ENCODE assay signal across 9 cellular contexts in genomic region chrY:13435968-13436937, GRCh38. TPM values are rescaled to one million over a fixed set of nuclear protein-coding genes. Genes with fewer than 3 reads are reported as not detected.
DNase-seq lines count a peak whose midpoint lies in the region; ATAC-seq and TF ChIP-seq lines count a peak whose summit lies in the region.
"Had no signal": no experiment of that assay in that cellular context is flagged by ENCODE, and none has a peak within 500 bp of the region (broad histone marks: within the 10 kb centered on the region; RNA-seq: fewer than 3 reads in every experiment).

No MANE protein-coding gene starts in this region.

- H3K18ac ChIP-seq in H9 (ENCODE audit: insufficient read length, low read depth, low read length) = no peak overlapping the region

- H3K36me3 ChIP-seq in neural progenitor cell = no peaks in the 10 kb centered on the region
- H3K36me3 ChIP-seq in tibial nerve = peaks cover 0 to 8% (median 0%) of the 10 kb centered on the region in 3 donors

- H2BK15ac ChIP-seq in H9 (ENCODE audit: low read depth, low read length) = no peak overlapping the region

- no peak overlapping the region for H2AK5ac ChIP-seq in H9 (ENCODE audit: insufficient read length, low read length)

- POLR2A ChIA-PET in AG04450 (lab: Yijun Ruan, JAX) = no interaction called here
- POLR2A ChIA-PET in activated CD4-positive, alpha-beta T cell treated with anti-CD3 and anti-CD28 coated beads for 36 hours (lab: Charles Lee) = no interaction called here

- H4K91ac ChIP-seq in H9 (ENCODE audit: insufficient read length, low read depth, low read length) = no peak overlapping the region

- H3K23ac ChIP-seq in H9 (ENCODE audit: insufficient read length, low read depth, low read length) = no peak overlapping the region

- H3K27me3 Mint-ChIP-seq in activated CD4-positive, alpha-beta T cell treated with anti-CD3 and anti-CD28 coated beads for 36 hours = no peaks in the 10 kb centered on the region
- H3K27me3 Mint-ChIP-seq in neural progenitor cell (ENCODE audit: insufficient read depth, low read depth) (no peaks in the 10 kb centered on the region), H9 (ENCODE audit: low read depth) (no peaks in the 10 kb centered on the region)
- H3K27me3 Mint-ChIP-seq: naive B cell had no signal

- intact Hi-C loops in activated CD4-positive, alpha-beta T cell treated with anti-CD3 and anti-CD28 coated beads for 36 hours (cut with DNase I, micrococcal nuclease) = loop anchor here (2.0 to 10.0 kb wide), 3 partner anchors 41 to 269 kb away; partner anchors contain the start of gene TMSB4Y (in 1 of the 2)
- intact Hi-C loops in right cardiac atrium (cut with DNase I) = no loop called here

- CTCF ChIA-PET in AG04450 (lab: Charles Lee) = interaction anchor here (0.7 to 1.5 kb wide), 2 partner anchors 13 to 23 kb away, joined by 4 to 9 read pairs; no protein-coding TSS in a partner anchor
- CTCF ChIA-PET in activated CD4-positive, alpha-beta T cell treated with anti-CD3 and anti-CD28 coated beads for 36 hours (lab: Charles Lee) = interaction anchor here (0.7 to 1.4 kb wide), 3 partner anchors 12 to 74 kb away, joined by 3 read pairs; no protein-coding TSS in a partner anchor

- H4K20me1 ChIP-seq in neural progenitor cell (ENCODE audit: low read depth) (no peaks in the 10 kb centered on the region), H9 (ENCODE audit: control insufficient read depth, insufficient read depth, insufficient read length) (no peaks in the 10 kb centered on the region)

- no peak overlapping the region for H3T11ph ChIP-seq in H9 (ENCODE audit: low read length)

- H3K14ac ChIP-seq in H9 (ENCODE audit: insufficient read depth, low read length) = no peak overlapping the region

- peaks cover 4% of the 10 kb centered on the region for H3K4me1 ChIP-seq in right cardiac atrium (ENCODE audit: control insufficient read depth, insufficient read depth, low read length)
- no peaks in the 10 kb centered on the region for H3K4me1 ChIP-seq in neural progenitor cell
- H3K4me1 ChIP-seq in tibial nerve = no peaks in the 10 kb centered on the region
- H3K4me1 ChIP-seq in H9 (ENCODE audit: insufficient read depth, low read length) = no peaks in the 10 kb centered on the region

- H3K9me3 ChIP-seq in AG04450 (ENCODE audit: control insufficient read depth, insufficient read depth, low read length) = no peaks in the 10 kb centered on the region
- no peaks in the 10 kb centered on the region for H3K9me3 ChIP-seq in right cardiac atrium (ENCODE audit: control insufficient read depth, low read length)
- H3K9me3 ChIP-seq in neural progenitor cell (ENCODE audit: low read depth) = no peaks in the 10 kb centered on the region
- peaks cover 0 to 18% (median 0%) of the 10 kb centered on the region in 4 donors for H3K9me3 ChIP-seq in tibial nerve
- no peaks in the 10 kb centered on the region for H3K9me3 ChIP-seq in H9 (ENCODE audit: control insufficient read depth, low read depth, low read length)

- H3K4me2 ChIP-seq in neural progenitor cell (no peak overlapping the region), H9 (ENCODE audit: insufficient read depth, insufficient read length, low read length) (no peak overlapping the region)

- H3K27ac ChIP-seq in AG04450 (ENCODE audit: low read depth, low read length) = no peak overlapping the region
- H3K27ac ChIP-seq in right cardiac atrium (ENCODE audit: low read length) = peak overlapping the region; percentile 42
- H3K27ac ChIP-seq in neural progenitor cell = no peak overlapping the region
- H3K27ac ChIP-seq in tibial nerve = no peak overlapping the region
- H3K27ac ChIP-seq in H9 (ENCODE audit: insufficient read length, low read depth, low read length) = no peak overlapping the region

- H3F3A ChIP-seq in neural progenitor cell (ENCODE audit: low read depth) = no peaks in the 10 kb centered on the region

- no peak overlapping the region for H3K4ac ChIP-seq in H9 (ENCODE audit: low read depth, low read length)

- DNase-seq in AG04450 (ENCODE audit: low read depth, low spot score) (no peak), right cardiac atrium (peak in 1 of 3 donors; percentile 68), neural progenitor cell (ENCODE audit: low spot score) (no peak), tibial nerve (ENCODE audit: low spot score in 2 of 2) (no peak), H9 (no peak)
- peak; percentile 67 for DNase-seq in activated CD4-positive, alpha-beta T cell treated with anti-CD3 and anti-CD28 coated beads for 36 hours
- DNase-seq: naive B cell had no signal

- no peaks in the 10 kb centered on the region for H3K79me1 ChIP-seq in H9 (ENCODE audit: insufficient read depth, low read depth, low read length, poor library complexity, severe bottlenecking)

- no peak overlapping the region for H2BK20ac ChIP-seq in H9 (ENCODE audit: low read depth, low read length, poor library complexity, severe bottlenecking)

- ATAC-seq in HG02759 (IDR thresholded peaks at IDR 0.05; ENCODE audit: unreplicated experiment) (peak; percentile 89), right cardiac atrium (peak in 1 of 2 donors; percentile 94), HG03520 (IDR thresholded peaks at IDR 0.05; ENCODE audit: unreplicated experiment) (no peak)
- ATAC-seq in activated CD4-positive, alpha-beta T cell treated with anti-CD3 and anti-CD28 coated beads for 36 hours = peak; percentile 95

- no peak overlapping the region for H2BK120ac ChIP-seq in H9 (ENCODE audit: low read depth, low read length, poor library complexity, severe bottlenecking)

- H3K27me3 ChIP-seq in AG04450 (ENCODE audit: control insufficient read depth, insufficient read depth, low read length) = no peaks in the 10 kb centered on the region
- no peaks in the 10 kb centered on the region for H3K27me3 ChIP-seq in right cardiac atrium (ENCODE audit: control insufficient read depth, insufficient read depth)
- no peaks in the 10 kb centered on the region for H3K27me3 ChIP-seq in neural progenitor cell
- H3K27me3 ChIP-seq in tibial nerve = no peaks in the 10 kb centered on the region
- no peaks in the 10 kb centered on the region for H3K27me3 ChIP-seq in H9 (ENCODE audit: insufficient read depth, low read length)

- H3K4me1 Mint-ChIP-seq in activated CD4-positive, alpha-beta T cell treated with anti-CD3 and anti-CD28 coated beads for 36 hours = peaks cover 40% of the 10 kb centered on the region
- H3K4me1 Mint-ChIP-seq in neural progenitor cell = no peaks in the 10 kb centered on the region
- H3K4me1 Mint-ChIP-seq in H9 = no peaks in the 10 kb centered on the region

- H2BK5ac ChIP-seq in H9 (ENCODE audit: insufficient read length, low read length) = no peak overlapping the region

- TF ChIP-seq CTCF in AG04450 (IDR thresholded peaks at IDR 0.05; ENCODE audit: low read depth, low read length) (peak; percentile 14; the same call in 1 of the 2 replicates), neural progenitor cell (IDR thresholded peaks at IDR 0.05) (no peak), tibial nerve (IDR thresholded peaks at IDR 0.05) (peak in 1 of 5 experiments; percentile 15), H9 (conservative IDR thresholded peaks at IDR 0.05) (no peak)

- no peak overlapping the region for H4K5ac ChIP-seq in H9 (ENCODE audit: insufficient read length, low read depth, low read length)

- H3K4me3 ChIP-seq in AG04450 (ENCODE audit: low read depth, low read length) (no peak overlapping the region), right cardiac atrium (ENCODE audit: low read length) (peak overlapping the region; percentile 41), neural progenitor cell (no peak overlapping the region), tibial nerve (no peak overlapping the region)

- 50% methylated on average over 25 of the region's 25 CpGs for WGBS in right cardiac atrium
- WGBS in tibial nerve, 2 donors = 85% methylated on average over 25 of the region's 25 CpGs; no CpG with 5 or more reads in 1 of the 2 donors
- WGBS in H9 (ENCODE audit: extremely low coverage, insufficient read length, low lambda C conversion rate) = no CpG with 5 or more reads among the region's 25 CpGs

- H3K79me2 ChIP-seq in neural progenitor cell (ENCODE audit: low read depth) (no peaks in the 10 kb centered on the region), H9 (ENCODE audit: insufficient read depth, low read length) (no peaks in the 10 kb centered on the region)

- H3K4me3 Mint-ChIP-seq in activated CD4-positive, alpha-beta T cell treated with anti-CD3 and anti-CD28 coated beads for 36 hours = peak overlapping the region; percentile 76
- no peak overlapping the region for H3K4me3 Mint-ChIP-seq in neural progenitor cell
- no peak overlapping the region for H3K4me3 Mint-ChIP-seq in H9

- peaks cover 57% of the 10 kb centered on the region for H3K36me3 Mint-ChIP-seq in activated CD4-positive, alpha-beta T cell treated with anti-CD3 and anti-CD28 coated beads for 36 hours (ENCODE audit: low read depth)
- H3K36me3 Mint-ChIP-seq in neural progenitor cell (no peaks in the 10 kb centered on the region), H9 (ENCODE audit: insufficient read depth in 1 of 3, low read depth in 3 of 3) (no peaks in the 10 kb centered on the region)
- H3K36me3 Mint-ChIP-seq: naive B cell had no signal

- H3K27ac Mint-ChIP-seq in activated CD4-positive, alpha-beta T cell treated with anti-CD3 and anti-CD28 coated beads for 36 hours = peak overlapping the region; percentile 96
- H3K27ac Mint-ChIP-seq in neural progenitor cell = no peak overlapping the region
- no peak overlapping the region for H3K27ac Mint-ChIP-seq in H9

- H3K23me2 ChIP-seq in H9 (ENCODE audit: insufficient read length, low read depth, low read length, poor library complexity, severe bottlenecking) = no peaks in the 10 kb centered on the region

- H2BK12ac ChIP-seq in H9 (ENCODE audit: insufficient read length, low read depth, low read length) = no peak overlapping the region

- TF ChIP-seq POLR2A in tibial nerve (IDR thresholded peaks at IDR 0.05) = no peak

- no peak overlapping the region for H4K8ac ChIP-seq in H9 (replicated peaks; ENCODE audit: insufficient read length, low read depth, low read length)

- peaks cover 3% of the 10 kb centered on the region for H3K9me3 Mint-ChIP-seq in activated CD4-positive, alpha-beta T cell treated with anti-CD3 and anti-CD28 coated beads for 36 hours (ENCODE audit: low read depth)
- H3K9me3 Mint-ChIP-seq in neural progenitor cell (no peaks in the 10 kb centered on the region), H9 (no peaks in the 10 kb centered on the region)

- TF ChIP-seq EP300 in tibial nerve (IDR thresholded peaks at IDR 0.05) = no peak

- H3K9ac ChIP-seq in neural progenitor cell = no peak overlapping the region
- H3K9ac ChIP-seq in H9 (ENCODE audit: extremely low read depth, insufficient read length, low read length) = no peak overlapping the region

- no peak overlapping the region for H3K56ac ChIP-seq in H9 (ENCODE audit: insufficient read length, low read depth, low read length)

- H2AFZ ChIP-seq in neural progenitor cell (replicated peaks) = no peak overlapping the region
- H2AFZ ChIP-seq in H9 (ENCODE audit: low read length) = no peak overlapping the region

RNA-seq across cellular contexts. Expression of gene UTY, which starts 43.6 kb away (rescaled TPM):
- 9.5 and 11.0 TPM in 2 replicates for polyA plus RNA-seq in AG04450 (2011; rRNA removed)
- polyA minus RNA-seq in AG04450 (2011; rRNA and poly(A)+ RNA removed) = 40.6 and 44.8 TPM in 2 replicates
- total RNA-seq in activated CD4-positive, alpha-beta T cell treated with anti-CD3 and anti-CD28 coated beads for 36 hours = 10 to 100 TPM; 14.6 to 17.1 TPM
- 10 to 100 TPM in 2 of 4 donors, not detected in 2; 14.3 to 14.6 TPM for total RNA-seq in right cardiac atrium
- polyA plus RNA-seq in right cardiac atrium = 3.2 TPM
- not detected in 2 replicates for total RNA-seq in neural progenitor cell (ENCODE audit: low replicate concordance)
- total RNA-seq in tibial nerve = 10 to 100 TPM in 2 of 4 donors, under 1 TPM in 1, not detected in 1; 0.60 to 53.0 (median 52.9) TPM
- not detected in 2 replicates for total RNA-seq in H9 (2021)

Comparison
In these comparisons a context has a peak if more than half of its experiments do, and no peak if none do; other contexts are left out.
1. intact Hi-C loops: an anchor here in activated CD4-positive, alpha-beta T cell treated with anti-CD3 and anti-CD28 coated beads for 36 hours (2.0 to 10.0 kb wide); none called in right cardiac atrium.